ENCODE assay signal across 8 cellular contexts in the genomic region with DNA sequence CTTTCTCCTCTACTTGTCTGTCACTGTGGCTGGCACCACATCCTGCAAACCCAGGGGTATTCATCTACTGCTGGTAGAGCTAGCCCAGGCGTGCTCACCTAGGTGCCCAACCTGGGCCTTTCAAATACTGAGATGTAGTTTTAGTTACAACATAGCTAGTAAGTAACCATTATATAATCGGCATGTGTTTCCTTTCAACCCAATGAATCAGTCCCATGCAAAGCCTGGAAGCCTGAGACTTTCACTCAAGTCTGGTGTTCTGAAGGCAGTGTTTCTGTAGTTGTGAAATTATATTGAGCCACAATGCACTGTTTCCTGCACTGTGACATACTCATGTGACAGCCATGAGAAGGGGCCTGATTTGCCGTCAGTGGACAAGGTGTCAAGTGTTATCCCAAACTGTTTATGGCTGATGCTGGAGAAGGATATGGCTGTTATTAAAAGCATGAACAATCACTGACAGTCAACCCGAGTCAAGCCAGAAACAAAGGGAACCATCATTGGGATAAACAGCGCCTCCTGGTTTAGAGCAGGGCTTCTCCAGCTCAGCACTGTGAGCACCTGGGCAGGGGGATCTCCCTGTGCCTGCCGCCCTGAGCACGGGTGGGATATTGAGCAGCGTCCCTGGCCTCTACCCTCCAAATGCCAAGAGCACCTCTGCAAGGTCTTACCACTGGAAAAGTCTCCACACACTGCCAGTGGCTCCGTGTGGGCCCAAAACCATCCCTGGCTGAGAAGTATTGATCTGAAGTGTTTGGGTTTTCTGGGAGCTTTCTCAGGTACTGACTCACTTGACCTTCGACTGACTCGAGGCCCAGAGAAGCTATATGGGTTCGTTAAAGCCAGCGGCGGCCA. TPM values are rescaled to one million over a fixed set of nuclear protein-coding genes. Genes with fewer than 3 reads are reported as not detected.
DNase-seq lines count a peak whose midpoint lies in the region; ATAC-seq, FAIRE-seq and TF ChIP-seq lines count a peak whose summit lies in the region.

No MANE protein-coding gene starts in this region.

- H2AFZ ChIP-seq in OCI-LY3 (ENCODE audit: low read depth, low read length): no peak overlapping the region

- peak; percentile 52 for TF ChIP-seq CTCF in OCI-LY3 (IDR thresholded peaks at IDR 0.05; ENCODE audit: low read depth, low read length)
- no peak for TF ChIP-seq CTCF in mesothelial cell of epicardium (IDR thresholded peaks at IDR 0.05; ENCODE audit: unreplicated experiment)
- TF ChIP-seq CTCF in uterus (IDR thresholded peaks at IDR 0.05): peak in 1 of 4 experiments; percentile 22

- H4K20me1 ChIP-seq in OCI-LY3 (ENCODE audit: insufficient read depth, low read length): peaks cover 70% of the 10 kb centered on the region

- peak overlapping the region; percentile 91 for H3K27ac Mint-ChIP-seq in central memory CD8-positive, alpha-beta T cell (ENCODE audit: low read depth)
- peak overlapping the region; percentile 95 for H3K27ac Mint-ChIP-seq in mesothelial cell of epicardium

- peaks cover 19% of the 10 kb centered on the region for H3K4me1 ChIP-seq in OCI-LY3 (ENCODE audit: low read length)
- peaks cover 0 to 21% of the 10 kb centered on the region in 2 donors for H3K4me1 ChIP-seq in uterus

- H3K4me2 ChIP-seq in OCI-LY3 (ENCODE audit: low read length): peak overlapping the region; percentile 98

- H3K27me3 Mint-ChIP-seq in central memory CD8-positive, alpha-beta T cell: no peaks in the 10 kb centered on the region
- H3K27me3 Mint-ChIP-seq in mesothelial cell of epicardium (ENCODE audit: low read depth): no peaks in the 10 kb centered on the region

- peaks cover 51% of the 10 kb centered on the region for H3K4me1 Mint-ChIP-seq in central memory CD8-positive, alpha-beta T cell
- H3K4me1 Mint-ChIP-seq in mesothelial cell of epicardium: peaks cover 40% of the 10 kb centered on the region

- H3K27ac ChIP-seq in OCI-LY3 (ENCODE audit: low read length) (peak overlapping the region; percentile 70), uterus (peak overlapping the region; percentile 94 to 99)

- H3K9me3 ChIP-seq in OCI-LY3 (ENCODE audit: insufficient read depth, low read length): no peaks in the 10 kb centered on the region
- H3K9me3 ChIP-seq in uterus: no peaks in the 10 kb centered on the region

- H3K79me2 ChIP-seq in OCI-LY3 (ENCODE audit: low read length): peaks cover 84% of the 10 kb centered on the region

- peak; percentile 64 for DNase-seq in Right ventricle myocardium inferior (ENCODE audit: missing footprints)
- DNase-seq in cardiac septum (ENCODE audit: low spot score): no peak
- peak in 1 of 2 donors; percentile 55 for DNase-seq in central memory CD8-positive, alpha-beta T cell (ENCODE audit: low spot score in 2 of 2)
- DNase-seq in mesothelial cell of epicardium (ENCODE audit: low spot score in 2 of 2, unreplicated experiment in 2 of 2): no peak
- no peak for DNase-seq in uterus
- DNase-seq in GM19239 (ENCODE audit: insufficient read length, low spot score): no peak
- DNase-seq in amniotic stem cell (lab: John Stamatoyannopoulos, UW): no peak

- H3K4me3 Mint-ChIP-seq in central memory CD8-positive, alpha-beta T cell: peak overlapping the region; percentile 81
- peak overlapping the region; percentile 88 for H3K4me3 Mint-ChIP-seq in mesothelial cell of epicardium

- peak overlapping the region; percentile 75 for H3K9ac ChIP-seq in OCI-LY3 (ENCODE audit: low read length)

- no peak for ATAC-seq in Right ventricle myocardium inferior
- peak; percentile 62 for ATAC-seq in central memory CD8-positive, alpha-beta T cell (replicated peaks; ENCODE audit: extremely low read depth, poor library complexity, severe bottlenecking)

- H3K27me3 ChIP-seq in OCI-LY3 (ENCODE audit: low read depth, low read length): no peaks in the 10 kb centered on the region
- H3K27me3 ChIP-seq in uterus: no peaks in the 10 kb centered on the region

- intact Hi-C loops in Right ventricle myocardium inferior (cut with DNase I): loop anchor here (2.0 to 10.0 kb wide), 6 partner anchors 19 to 233 kb away; partner anchors contain the start of genes LSM14B, MTG2, OSBPL2 and TAF4
- intact Hi-C loops in cardiac septum (cut with DNase I): loop anchor here (2.0 to 5.0 kb wide), 2 partner anchors 19 to 79 kb away; partner anchors contain the start of gene LSM14B
- intact Hi-C loops in uterus (cut with DNase I; ENCODE audit: low total_unique reads): no loop called here

- no peak for FAIRE-seq in GM19239 (lab: Jason Lieb, UNC)

- no peak for TF ChIP-seq POLR2A in uterus (IDR thresholded peaks at IDR 0.05)

- peaks cover 62% of the 10 kb centered on the region for H3K36me3 Mint-ChIP-seq in central memory CD8-positive, alpha-beta T cell (ENCODE audit: insufficient read depth)
- peaks cover 21% of the 10 kb centered on the region for H3K36me3 Mint-ChIP-seq in mesothelial cell of epicardium

- H3K36me3 ChIP-seq in OCI-LY3 (replicated peaks; ENCODE audit: low read depth, low read length) (peaks cover 50% of the 10 kb centered on the region), uterus (no peaks in the 10 kb centered on the region)

- H3K4me3 ChIP-seq in OCI-LY3 (ENCODE audit: low read length) (peak overlapping the region; percentile 84), uterus (peak overlapping the region; percentile 44 to 90)

- no peaks in the 10 kb centered on the region for H3K9me3 Mint-ChIP-seq in central memory CD8-positive, alpha-beta T cell
- no peaks in the 10 kb centered on the region for H3K9me3 Mint-ChIP-seq in mesothelial cell of epicardium

RNA-seq across cellular contexts. Expression of gene PSMA7, which starts 1.6 kb away (rescaled TPM):
- total RNA-seq in Right ventricle myocardium inferior (230 TPM), cardiac septum (198 TPM), mesothelial cell of epicardium (195 to 210 TPM (median 201 TPM) in 3 replicates), uterus (100 to 1,000 TPM; 145 to 214 (median 162) TPM)

RNA-seq across cellular contexts. Expression of gene SS18L1, which starts 1.9 kb away (rescaled TPM):
- total RNA-seq in Right ventricle myocardium inferior (7.8 TPM), cardiac septum (8.0 TPM), mesothelial cell of epicardium (26.2 to 30.6 TPM (median 27.5 TPM) in 3 replicates), uterus (10 to 100 TPM in 2 of 4 donors, 1 to 10 TPM in 1, under 1 TPM in 1; 0.51 to 21.7 (median 12.8) TPM)

RNA-seq across cellular contexts. Expression of gene LSM14B, which starts 19.3 kb away (rescaled TPM):
- total RNA-seq in Right ventricle myocardium inferior (55.2 TPM), cardiac septum (51.0 TPM), mesothelial cell of epicardium (60.3 to 64.3 TPM (median 63.9 TPM) in 3 replicates), uterus (10 to 100 TPM in 3 of 4 donors, 1 to 10 TPM in 1; 3.1 to 56.8 (median 45.9) TPM)

RNA-seq across cellular contexts. Expression of gene MTG2, which starts 41.2 kb away (rescaled TPM):
- total RNA-seq in Right ventricle myocardium inferior (21.6 TPM), cardiac septum (26.6 TPM), mesothelial cell of epicardium (29.4 to 31.6 TPM (median 29.5 TPM) in 3 replicates), uterus (10 to 100 TPM in 3 of 4 donors, under 1 TPM in 1; 0.59 to 38.5 (median 22.7) TPM)
